ENCODE assay signal across 8 cellular contexts in genomic region chr4:25439913-25440477, GRCh38.
A peak's percentile ranks its signal among the peaks of the same experiment; 100 is the strongest.
DNase-seq lines count a peak whose midpoint lies in the region; ATAC-seq and TF ChIP-seq lines count a peak whose summit lies in the region.

No MANE protein-coding gene starts in this region.

- H4K8ac ChIP-seq in mesendoderm (ENCODE audit: low read depth, low read length) = no peak overlapping the region

- H2BK120ac ChIP-seq in mesendoderm (ENCODE audit: low read depth, low read length) = no peak overlapping the region

- H3K9me3 ChIP-seq in Caco-2 (0 out of 2 replicates have a peak, but pooled peaks cover 3% of the 10 kb centered on the region), stomach (peaks cover 0 to 3% (median 0%) of the 10 kb centered on the region in 4 donors)

- H2BK5ac ChIP-seq in mesendoderm (ENCODE audit: low read length) = no peak overlapping the region

- H3K27ac ChIP-seq in mesendoderm (ENCODE audit: low read depth, low read length) = no peak overlapping the region
- peak overlapping the region in 1 of 5 donors; percentile 8 for H3K27ac ChIP-seq in stomach

- POLR2A ChIA-PET in Caco-2 (lab: Charles Lee) = no interaction called here

- no peaks in the 10 kb centered on the region for H3K79me1 ChIP-seq in mesendoderm (ENCODE audit: low read length)

- H4K5ac ChIP-seq in mesendoderm (ENCODE audit: low read length) = no peak overlapping the region

- H2BK15ac ChIP-seq in mesendoderm (replicated peaks; ENCODE audit: low read depth) = no peak overlapping the region

- H3K23ac ChIP-seq in mesendoderm (ENCODE audit: low read length) = no peak overlapping the region

- no peak overlapping the region for H3K4me2 ChIP-seq in mesendoderm (ENCODE audit: low read length)

- H3K36me3 Mint-ChIP-seq in Caco-2 (ENCODE audit: insufficient read depth, unreplicated experiment) = no peaks in the 10 kb centered on the region
- no peaks in the 10 kb centered on the region for H3K36me3 Mint-ChIP-seq in activated CD4-positive, alpha-beta T cell treated with anti-CD3 and anti-CD28 coated beads, Interleukin-2, amount 10 ng/mL, durations not matched to agents 24 days and 14 days (ENCODE audit: low read depth)
- H3K36me3 Mint-ChIP-seq in effector memory CD8-positive, alpha-beta T cell (ENCODE audit: insufficient read depth) = no peaks in the 10 kb centered on the region

- TF ChIP-seq POLR2A in stomach (IDR thresholded peaks at IDR 0.05) = no peak

- CTCF ChIA-PET in Caco-2 (lab: Charles Lee) = interaction anchor here (0.8 to 3.8 kb wide), 4 partner anchors 127 to 352 kb away, joined by 3 to 40 read pairs (median 4); partner anchors contain the start of gene ZCCHC4

- peak; percentile 72 to 79 for TF ChIP-seq CTCF in Caco-2 (IDR thresholded peaks at IDR 0.05; ENCODE audit: insufficient read depth in 1 of 2, low read depth in 1 of 2, low read length in 1 of 2, severe bottlenecking in 1 of 2, unreplicated experiment in 1 of 2)
- peak in 5 of 7 experiments; percentile 65 to 88 (median 68) for TF ChIP-seq CTCF in stomach (IDR thresholded peaks at IDR 0.05)

- no peak overlapping the region for H3K56ac ChIP-seq in mesendoderm (ENCODE audit: low read length)

- H2AK5ac ChIP-seq in mesendoderm (ENCODE audit: low read length) = no peak overlapping the region

- no peak for TF ChIP-seq EP300 in stomach (IDR thresholded peaks at IDR 0.05)

- ATAC-seq in GM19395 (IDR thresholded peaks at IDR 0.05; ENCODE audit: unreplicated experiment) (peak; percentile 94), HG03432 (IDR thresholded peaks at IDR 0.05; ENCODE audit: unreplicated experiment) (peak; percentile 91)
- peak; percentile 74 for ATAC-seq in effector memory CD8-positive, alpha-beta T cell (replicated peaks)

- H3K9me3 Mint-ChIP-seq in Caco-2 (ENCODE audit: unreplicated experiment) = no peaks in the 10 kb centered on the region
- no peaks in the 10 kb centered on the region for H3K9me3 Mint-ChIP-seq in activated CD4-positive, alpha-beta T cell treated with anti-CD3 and anti-CD28 coated beads, Interleukin-2, amount 10 ng/mL, durations not matched to agents 24 days and 14 days
- no peaks in the 10 kb centered on the region for H3K9me3 Mint-ChIP-seq in effector memory CD8-positive, alpha-beta T cell

- H3K36me3 ChIP-seq in Caco-2 (ENCODE audit: control insufficient read depth, insufficient read depth, low read length) (no peaks in the 10 kb centered on the region), mesendoderm (ENCODE audit: control insufficient read depth, insufficient read depth, low read length) (no peaks in the 10 kb centered on the region), stomach (no peaks in the 10 kb centered on the region)

- H3K4ac ChIP-seq in mesendoderm (ENCODE audit: low read depth, low read length) = no peak overlapping the region

- DNase-seq in Caco-2 = peak; percentile 53 to 72
- peak; percentile 40 for DNase-seq in NCI-H345 treated with DMSO at 0.1 percent for 48 hours (lab: John Stamatoyannopoulos, UW; ENCODE audit: unreplicated experiment)
- DNase-seq in activated CD4-positive, alpha-beta T cell treated with anti-CD3 and anti-CD28 coated beads, Interleukin-2, amount 10 ng/mL, durations not matched to agents 24 days and 14 days = peak; percentile 88
- DNase-seq in effector memory CD8-positive, alpha-beta T cell = peak; percentile 42 to 64 (median 43)
- DNase-seq in mesendoderm = peak; percentile 82
- DNase-seq in stomach = peak; percentile 73

- no peak overlapping the region for H3K9ac ChIP-seq in mesendoderm (ENCODE audit: low read length)

- peaks cover 6% of the 10 kb centered on the region for H3K4me1 Mint-ChIP-seq in Caco-2 (ENCODE audit: low read depth, unreplicated experiment)
- H3K4me1 Mint-ChIP-seq in activated CD4-positive, alpha-beta T cell treated with anti-CD3 and anti-CD28 coated beads, Interleukin-2, amount 10 ng/mL, durations not matched to agents 24 days and 14 days = no peaks in the 10 kb centered on the region
- no peaks in the 10 kb centered on the region for H3K4me1 Mint-ChIP-seq in effector memory CD8-positive, alpha-beta T cell (ENCODE audit: low read depth in 2 of 2)

- no peak overlapping the region for H3K4me3 Mint-ChIP-seq in Caco-2 (ENCODE audit: unreplicated experiment)
- no peak overlapping the region for H3K4me3 Mint-ChIP-seq in activated CD4-positive, alpha-beta T cell treated with anti-CD3 and anti-CD28 coated beads, Interleukin-2, amount 10 ng/mL, durations not matched to agents 24 days and 14 days
- H3K4me3 Mint-ChIP-seq in effector memory CD8-positive, alpha-beta T cell = no peak overlapping the region

- H3K18ac ChIP-seq in mesendoderm (ENCODE audit: low read length) = no peak overlapping the region

- no CpG with 5 or more reads among the region's 2 CpGs for WGBS in mesendoderm (ENCODE audit: extremely low coverage, insufficient coverage, low lambda C conversion rate)
- WGBS in stomach, 5 donors = 7 to 21% (median 18%) methylated on average over 2 of the region's 2 CpGs

- H3K79me2 ChIP-seq in mesendoderm (ENCODE audit: control insufficient read depth, insufficient read depth, low read length) = no peaks in the 10 kb centered on the region

- H3K27me3 Mint-ChIP-seq in Caco-2 (ENCODE audit: insufficient read depth, unreplicated experiment) = no peaks in the 10 kb centered on the region
- no peaks in the 10 kb centered on the region for H3K27me3 Mint-ChIP-seq in activated CD4-positive, alpha-beta T cell treated with anti-CD3 and anti-CD28 coated beads, Interleukin-2, amount 10 ng/mL, durations not matched to agents 24 days and 14 days
- no peaks in the 10 kb centered on the region for H3K27me3 Mint-ChIP-seq in effector memory CD8-positive, alpha-beta T cell

- no peak overlapping the region for H3K27ac Mint-ChIP-seq in Caco-2 (ENCODE audit: unreplicated experiment)
- H3K27ac Mint-ChIP-seq in activated CD4-positive, alpha-beta T cell treated with anti-CD3 and anti-CD28 coated beads, Interleukin-2, amount 10 ng/mL, durations not matched to agents 24 days and 14 days = no peak overlapping the region
- no peak overlapping the region for H3K27ac Mint-ChIP-seq in effector memory CD8-positive, alpha-beta T cell

- intact Hi-C loops in Caco-2 (cut with micrococcal nuclease; ENCODE audit: unreplicated experiment) (loop anchor here (1.0 to 10.0 kb wide), 5 partner anchors 85 to 475 kb away; partner anchors contain the start of genes SLC34A2 and SMIM20), stomach (cut with DNase I; ENCODE audit: low total_unique reads) (loop anchor here (2.0 kb wide), 1 partner anchor 329 kb away; no protein-coding TSS in a partner anchor)
- intact Hi-C loops in activated CD4-positive, alpha-beta T cell treated with anti-CD3 and anti-CD28 coated beads, Interleukin-2, amount 10 ng/mL, durations not matched to agents 24 days and 14 days (cut with micrococcal nuclease) = loop anchor here (1.0 to 10.0 kb wide), 2 partner anchors 328 to 425 kb away; partner anchors contain the start of gene SEL1L3

- H3K4me1 ChIP-seq in Caco-2 (no peaks in the 10 kb centered on the region), mesendoderm (ENCODE audit: control insufficient read depth, low read depth, low read length) (no peaks in the 10 kb centered on the region), stomach (peaks cover 0 to 10% (median 3%) of the 10 kb centered on the region in 4 donors)

- H3K4me3 ChIP-seq in Caco-2 (ENCODE audit: low read depth, low read length) (no peak overlapping the region), mesendoderm (ENCODE audit: low read length) (no peak overlapping the region), stomach (no peak overlapping the region)

- BruUV-seq in Caco-2 (replicated peaks; lab: Mats Ljungman, UMichigan) = no TSS peak

- H3K27me3 ChIP-seq in Caco-2 (replicated peaks; ENCODE audit: control insufficient read depth, insufficient read depth, low read length) = no peaks in the 10 kb centered on the region
- H3K27me3 ChIP-seq in mesendoderm (ENCODE audit: insufficient read depth, low read length, poor library complexity) = no peaks in the 10 kb centered on the region
- no peaks in the 10 kb centered on the region for H3K27me3 ChIP-seq in stomach
